In genomic region chr3:138935505-138935863, GRCh38 we compare ENCODE assay signal across 8 cellular contexts. TPM values are rescaled to one million over a fixed set of nuclear protein-coding genes. Genes with fewer than 3 reads are reported as not detected.
DNase-seq lines count a peak whose midpoint lies in the region; TF ChIP-seq lines count a peak whose summit lies in the region.

No MANE protein-coding gene starts in this region.

- no peaks in the 10 kb centered on the region for H4K20me1 ChIP-seq in OCI-LY3 (ENCODE audit: insufficient read depth, low read length)

- H2AK5ac ChIP-seq in trophoblast cell (ENCODE audit: low read length) = no peak overlapping the region

- no peaks in the 10 kb centered on the region for H3K36me3 Mint-ChIP-seq in T-helper 2 cell treated with Interferon-gamma antibody and Interleukin-4, amounts not matched to agents 5 μg/mL and 100 μg/mL, for 36 hours (ENCODE audit: low read depth)

- no peaks in the 10 kb centered on the region for H3K4me1 ChIP-seq in OCI-LY3 (ENCODE audit: low read length)
- peaks cover 19% of the 10 kb centered on the region for H3K4me1 ChIP-seq in ectodermal cell (ENCODE audit: control insufficient read depth, insufficient read depth, low read length)
- H3K4me1 ChIP-seq in trophoblast cell (ENCODE audit: control insufficient read depth in 1 of 2, insufficient read depth in 2 of 2, low read length in 2 of 2) = peaks cover 18 to 19% of the 10 kb centered on the region in 2 experiments

- H3K9ac ChIP-seq in OCI-LY3 (ENCODE audit: low read length) = peak overlapping the region; percentile 60
- no peak overlapping the region for H3K9ac ChIP-seq in trophoblast cell (ENCODE audit: low read length)

- peaks cover 8% of the 10 kb centered on the region for H3K4me1 Mint-ChIP-seq in T-helper 2 cell treated with Interferon-gamma antibody and Interleukin-4, amounts not matched to agents 5 μg/mL and 100 μg/mL, for 36 hours (ENCODE audit: low read depth)

- H3K18ac ChIP-seq in trophoblast cell (ENCODE audit: low read length) = no peak overlapping the region

- H3K79me1 ChIP-seq in trophoblast cell (ENCODE audit: low read length) = no peaks in the 10 kb centered on the region

- no peak overlapping the region for H2BK5ac ChIP-seq in trophoblast cell (ENCODE audit: low read depth, low read length, poor library complexity)

- H3K27ac ChIP-seq in OCI-LY3 (ENCODE audit: low read length) = no peak overlapping the region
- no peak overlapping the region for H3K27ac ChIP-seq in ectodermal cell (ENCODE audit: insufficient read depth, low read depth, low read length, poor library complexity, severe bottlenecking)
- H3K27ac ChIP-seq in trophoblast cell (ENCODE audit: low read depth, low read length) = no peak overlapping the region

- no peak overlapping the region for H3K23ac ChIP-seq in trophoblast cell (ENCODE audit: low read length)

- H2AFZ ChIP-seq in OCI-LY3 (ENCODE audit: low read depth, low read length) = peak overlapping the region; percentile 96
- no peak overlapping the region for H2AFZ ChIP-seq in trophoblast cell (ENCODE audit: insufficient read depth, low read length, poor library complexity)

- H3K9me3 Mint-ChIP-seq in T-helper 2 cell treated with Interferon-gamma antibody and Interleukin-4, amounts not matched to agents 5 μg/mL and 100 μg/mL, for 36 hours = no peaks in the 10 kb centered on the region

- H3K27me3 ChIP-seq in OCI-LY3 (ENCODE audit: low read depth, low read length) = no peaks in the 10 kb centered on the region
- peaks cover 75% of the 10 kb centered on the region for H3K27me3 ChIP-seq in ectodermal cell (ENCODE audit: control insufficient read depth, insufficient read depth, low read length, poor library complexity, severe bottlenecking)
- peaks cover 40% of the 10 kb centered on the region for H3K27me3 ChIP-seq in trophoblast cell (ENCODE audit: insufficient read depth, low read length)

- WGBS in ectodermal cell, 2 experiments = 48 to 49% methylated on average over 7 of the region's 7 CpGs
- no CpG with 5 or more reads among the region's 7 CpGs for WGBS in trophoblast cell (ENCODE audit: extremely low coverage, insufficient coverage, insufficient read length)

- peak overlapping the region; percentile 71 for H3K4me3 Mint-ChIP-seq in T-helper 2 cell treated with Interferon-gamma antibody and Interleukin-4, amounts not matched to agents 5 μg/mL and 100 μg/mL, for 36 hours

- H2BK12ac ChIP-seq in trophoblast cell (ENCODE audit: low read length) = no peak overlapping the region

- no peaks in the 10 kb centered on the region for H3K79me2 ChIP-seq in OCI-LY3 (ENCODE audit: low read length)
- H3K79me2 ChIP-seq in trophoblast cell (ENCODE audit: control insufficient read depth, insufficient read depth, low read length, poor library complexity) = no peaks in the 10 kb centered on the region

- H3K4ac ChIP-seq in trophoblast cell (ENCODE audit: low read depth, low read length) = no peak overlapping the region

- H3K9me3 ChIP-seq in OCI-LY3 (ENCODE audit: insufficient read depth, low read length) (no peaks in the 10 kb centered on the region), ectodermal cell (ENCODE audit: control insufficient read depth, low read length) (no peaks in the 10 kb centered on the region), trophoblast cell (ENCODE audit: insufficient read depth, low read depth, low read length) (peaks cover 4% of the 10 kb centered on the region)

- no peak overlapping the region for H4K12ac ChIP-seq in trophoblast cell (ENCODE audit: low read depth, low read length)

- no peak overlapping the region for H2BK120ac ChIP-seq in trophoblast cell (ENCODE audit: insufficient read depth, low read length, poor library complexity)

- peak overlapping the region; percentile 67 for H3K4me2 ChIP-seq in OCI-LY3 (ENCODE audit: low read length)
- peak overlapping the region; percentile 98 for H3K4me2 ChIP-seq in trophoblast cell (ENCODE audit: low read length)

- peaks cover 75% of the 10 kb centered on the region for H3K27me3 Mint-ChIP-seq in T-helper 2 cell treated with Interferon-gamma antibody and Interleukin-4, amounts not matched to agents 5 μg/mL and 100 μg/mL, for 36 hours (ENCODE audit: low read depth)

- no peak overlapping the region for H4K91ac ChIP-seq in trophoblast cell (ENCODE audit: low read depth, low read length)

- no peak for DNase-seq in T-helper 2 cell treated with Interferon-gamma antibody and Interleukin-4, amounts not matched to agents 5 μg/mL and 100 μg/mL, for 36 hours (ENCODE audit: low spot score)
- DNase-seq in T-helper 2 cell = no peak
- no peak for DNase-seq in trophoblast cell
- no peak for DNase-seq in stimulated activated CD4-positive, alpha-beta T cell treated with anti-CD3 and anti-CD28 coated beads, Interleukin-15, amount 100 ng/mL, for 24 hours
- DNase-seq in A172 (ENCODE audit: low spot score) = no peak
- no peak for DNase-seq in GM10266 (ENCODE audit: extremely low spot score)

- no peak overlapping the region for H3K14ac ChIP-seq in trophoblast cell (ENCODE audit: low read length)

- peak overlapping the region; percentile 88 for H3K4me3 ChIP-seq in OCI-LY3 (ENCODE audit: low read length)
- H3K4me3 ChIP-seq in ectodermal cell (ENCODE audit: insufficient read depth, low read depth, low read length) = peak overlapping the region; percentile 44
- no peak overlapping the region for H3K4me3 ChIP-seq in trophoblast cell (ENCODE audit: low read depth, low read length)

- H3K27ac Mint-ChIP-seq in T-helper 2 cell treated with Interferon-gamma antibody and Interleukin-4, amounts not matched to agents 5 μg/mL and 100 μg/mL, for 36 hours = no peak overlapping the region

- no peak overlapping the region for H4K8ac ChIP-seq in trophoblast cell (ENCODE audit: low read depth, low read length)

- no peaks in the 10 kb centered on the region for H3K36me3 ChIP-seq in OCI-LY3 (replicated peaks; ENCODE audit: low read depth, low read length)
- H3K36me3 ChIP-seq in ectodermal cell (ENCODE audit: control insufficient read depth, insufficient read depth, low read length) = no peaks in the 10 kb centered on the region
- no peaks in the 10 kb centered on the region for H3K36me3 ChIP-seq in trophoblast cell (ENCODE audit: control insufficient read depth in 1 of 2, insufficient read depth in 2 of 2, low read length in 2 of 2)

- no peak for TF ChIP-seq CTCF in OCI-LY3 (IDR thresholded peaks at IDR 0.05; ENCODE audit: low read depth, low read length)
- no peak for TF ChIP-seq CTCF in GM10266 (IDR thresholded peaks at IDR 0.05; ENCODE audit: control insufficient read depth, insufficient read depth, low read depth, missing control alignments)

RNA-seq across cellular contexts. Expression of gene FOXL2, which starts 11.5 kb away (rescaled TPM):
- not detected for polyA plus RNA-seq in ectodermal cell (2013, experiment 1 of 4)
- 0.11 TPM for polyA plus RNA-seq in ectodermal cell (2013, experiment 2 of 4)
- polyA plus RNA-seq in ectodermal cell (2013, experiment 3 of 4) = not detected
- not detected for polyA plus RNA-seq in ectodermal cell (2013, experiment 4 of 4)
- polyA plus RNA-seq in trophoblast cell (2013) = 0.25 and 0.26 TPM in 2 replicates
- 1.2 and 1.9 TPM in 2 replicates for total RNA-seq in A172 (2014; rRNA removed; shearing (Covaris generic))

RNA-seq across cellular contexts. Expression of gene FOXL2NB, which starts 11.5 kb away (rescaled TPM):
- polyA plus RNA-seq in ectodermal cell (2013, experiment 1 of 4) = not detected
- not detected for polyA plus RNA-seq in ectodermal cell (2013, experiment 2 of 4)
- polyA plus RNA-seq in ectodermal cell (2013, experiment 3 of 4) = not detected
- not detected for polyA plus RNA-seq in ectodermal cell (2013, experiment 4 of 4)
- polyA plus RNA-seq in trophoblast cell (2013) = 0.37 and 0.38 TPM in 2 replicates
- 2.3 and 2.6 TPM in 2 replicates for total RNA-seq in A172 (2014; rRNA removed; shearing (Covaris generic))
